In genomic region chr4:172760512-172760911, GRCh38 we compare ENCODE assay signal across 8 cellular contexts.
"Had no signal": no experiment of that assay in that cellular context is flagged by ENCODE, and none has a peak within 500 bp of the region (broad histone marks: within the 10 kb centered on the region; RNA-seq: fewer than 3 reads in every experiment).

No MANE protein-coding gene starts in this region.

- ATAC-seq: GM12878 had no signal

- FAIRE-seq: G401.6, GM12878, GM12891, GM12892, GM18507, GM19239 had no signal

- H3K4me3 ChIP-seq: GM12878 had no signal

- DNase-seq: GDM1, GF-D8 had no signal
